Comparison of ENCODE assay signal across 20 cellular contexts in genomic region chr1:3942416-3943122, GRCh38. TPM values are rescaled to one million over a fixed set of nuclear protein-coding genes. Genes with fewer than 3 reads are reported as not detected.
DNase-seq lines count a peak whose midpoint lies in the region; ATAC-seq, FAIRE-seq and TF ChIP-seq lines count a peak whose summit lies in the region.
"Had no signal": no experiment of that assay in that cellular context is flagged by ENCODE, and none has a peak within 500 bp of the region (broad histone marks: within the 10 kb centered on the region; RNA-seq: fewer than 3 reads in every experiment).

No MANE protein-coding gene starts in this region.

- no peak for TF ChIP-seq POLR2A in HepG2 (IDR thresholded peaks at IDR 0.05; ENCODE audit: insufficient read depth in 1 of 2, low read depth in 2 of 2, low read length in 2 of 2)

- H3K27me3 ChIP-seq in HepG2 (ENCODE audit: control insufficient read depth in 1 of 2, insufficient read depth in 2 of 2, low read length in 2 of 2) = peaks cover 12 to 69% of the 10 kb centered on the region in 2 experiments; a peak in 4 of 5 replicates
- H3K27me3 ChIP-seq: body of pancreas had no signal

- TF ChIP-seq CTCF in HepG2 (CRISPR knock-in tag; IDR thresholded peaks at IDR 0.05) = no peak

- H3K36me3 ChIP-seq in HepG2 (replicated peaks in 1 of 2; ENCODE audit: control insufficient read depth in 1 of 2, insufficient read depth in 2 of 2, low read length in 2 of 2) = no peaks in the 10 kb centered on the region
- H3K36me3 ChIP-seq: left ventricle myocardium inferior, sigmoid colon had no signal

- TF ChIP-seq EP300 in HepG2 (IDR thresholded peaks at IDR 0.05; ENCODE audit: low read depth in 2 of 2, low read length in 2 of 2) (peak in 1 of 2 experiments; percentile 69; a peak in 2 of 4 replicates), HepG2 (CRISPR knock-in tag; IDR thresholded peaks at IDR 0.05; ENCODE audit: borderline replicate concordance) (peak; percentile 36; the same call in 1 of the 2 replicates)

- peak; percentile 52 for FAIRE-seq in HepG2 (lab: Jason Lieb, UNC)
- FAIRE-seq: frontal cortex, H54, urothelium cell line had no signal

- POLR2A ChIA-PET in HepG2 (lab: Yijun Ruan, JAX) = interaction anchor here (0.7 to 1.0 kb wide), 2 partner anchors 39 to 325 kb away, joined by 3 to 4 read pairs; no protein-coding TSS in a partner anchor

- ATAC-seq in HepG2 = peak; percentile 81
- ATAC-seq: body of pancreas; CD8-positive, alpha-beta T cell had no signal

- in situ Hi-C loops in HepG2 (cut with HindIII; ENCODE audit: extremely low pct_ligation_motif_present, low pct_unique_long_range_greater_than_20kb) = no loop called here

- peaks cover 29% of the 10 kb centered on the region for H3K4me1 ChIP-seq in HepG2 (ENCODE audit: insufficient read depth, low read length)
- H3K4me1 ChIP-seq: body of pancreas, left ventricle myocardium inferior, sigmoid colon had no signal

- H3K79me2 ChIP-seq in HepG2 (ENCODE audit: insufficient read depth, low read length) = no peaks in the 10 kb centered on the region

- 26% methylated on average over 14 of the region's 17 CpGs for WGBS in HepG2 (ENCODE audit: low lambda C conversion rate)

- no peak overlapping the region for H3K9ac ChIP-seq in HepG2 (ENCODE audit: insufficient read depth, low read depth, low read length)

- H3K4me3 ChIP-seq in HepG2 (replicated peaks in 1 of 3; ENCODE audit: insufficient read depth in 1 of 3, low read depth in 2 of 3, low read length in 3 of 3) = peak overlapping the region in 1 of 3 experiments; percentile 38; a peak in 1 of 6 replicates
- H3K4me3 ChIP-seq: body of pancreas, left ventricle myocardium inferior, sigmoid colon had no signal

- H3K27ac ChIP-seq in HepG2 (ENCODE audit: extremely low read length, insufficient read depth, low read length) (peak overlapping the region; percentile 14), substantia nigra (ENCODE audit: low read depth, low read length, poor library complexity, severe bottlenecking) (no peak overlapping the region)
- H3K27ac ChIP-seq: body of pancreas, left ventricle myocardium inferior, sigmoid colon had no signal

- peak; percentile 89 for DNase-seq in DMS79 (lab: John Stamatoyannopoulos, UW)
- peak; percentile 48 to 56 for DNase-seq in NCI-H187 (lab: John Stamatoyannopoulos, UW)
- peak; percentile 91 for DNase-seq in SHP77 (lab: John Stamatoyannopoulos, UW)
- DNase-seq in HepG2 (ENCODE audit: low spot score) = peak; percentile 78
- DNase-seq in activated CD4-positive, alpha-beta T cell treated with anti-CD3 and anti-CD28 coated beads for 4 hours = no peak
- DNase-seq in substantia nigra (lab: John Stamatoyannopoulos, UW) = no peak
- DNase-seq in NCI-H2029 treated with DMSO at 0.1 percent for 48 hours (lab: John Stamatoyannopoulos, UW) = no peak
- DNase-seq in cerebellar cortex (ENCODE audit: low spot score) = no peak
- DNase-seq: activated CD4-positive, alpha-beta memory T cell treated with anti-CD3 and anti-CD28 coated beads for 36 hours; activated naive CD8-positive, alpha-beta T cell treated with anti-CD3 and anti-CD28 coated beads for 36 hours; activated T-cell treated with anti-CD3 and anti-CD28 coated beads, Interleukin-2, amount 50 U/mL, for 24 hours; CD8-positive, alpha-beta T cell; dermis blood vessel endothelial cell; left ventricle myocardium inferior; NCI-H2227 treated with DMSO at 0.1 percent for 48 hours; sigmoid colon had no signal

- H2AFZ ChIP-seq in HepG2 (ENCODE audit: low read length) = no peak overlapping the region

- H4K20me1 ChIP-seq in HepG2 (ENCODE audit: insufficient read depth, low read length) = peaks cover 2% of the 10 kb centered on the region; the same call in 1 of the 2 replicates

- CTCF ChIA-PET in HepG2 (lab: Yijun Ruan, JAX; ENCODE audit: low intra/inter-chr PET ratio, low total read pairs) = no interaction called here

- H3K4me2 ChIP-seq in HepG2 (ENCODE audit: low read depth, low read length) = peak overlapping the region; percentile 51

- intact Hi-C loops in HepG2 (cut with micrococcal nuclease; ENCODE audit: unreplicated experiment) = no loop called here

- H3K9me3 ChIP-seq in HepG2 (ENCODE audit: low read length) = no peaks in the 10 kb centered on the region
- H3K9me3 ChIP-seq: body of pancreas had no signal

- TF ChIP-seq RAD21 in HepG2 (CRISPR knock-in tag; IDR thresholded peaks at IDR 0.05) = no peak

- no TSS peak for BruUV-seq in HepG2 (replicated peaks; lab: Mats Ljungman, UMichigan)

TF ChIP-seq in HepG2, 621 proteins besides CTCF, POLR2A, EP300 and RAD21 (continues in another document):
- TF ChIP-seq CCDC6 (CRISPR knock-in tag; IDR thresholded peaks at IDR 0.05) (no peak), ZNF552 (CRISPR knock-in tag; IDR thresholded peaks at IDR 0.05; ENCODE audit: borderline replicate concordance) (no peak), ZNF281 (CRISPR knock-in tag; IDR thresholded peaks at IDR 0.05; ENCODE audit: borderline replicate concordance) (no peak), JUND (CRISPR knock-in tag; IDR thresholded peaks at IDR 0.05) (no peak), FOXO1 (CRISPR knock-in tag; IDR thresholded peaks at IDR 0.05) (peak; percentile 24; the same call in 1 of the 2 replicates), ZBTB8A (CRISPR knock-in tag; IDR thresholded peaks at IDR 0.05; ENCODE audit: borderline replicate concordance, low read depth) (no peak), SALL2 (CRISPR knock-in tag; IDR thresholded peaks at IDR 0.05) (no peak), SRSF9 (IDR thresholded peaks at IDR 0.05; ENCODE audit: borderline replicate concordance, insufficient read depth, low read depth, low read length, poor library complexity, severe bottlenecking) (no peak), PHF8 (CRISPR knock-in tag; IDR thresholded peaks at IDR 0.05) (no peak), SNRNP70 (IDR thresholded peaks at IDR 0.05; ENCODE audit: low read depth, low read length) (no peak), ZNF253 (CRISPR knock-in tag; IDR thresholded peaks at IDR 0.05; ENCODE audit: borderline replicate concordance) (no peak), HMGXB4 (CRISPR knock-in tag; IDR thresholded peaks at IDR 0.05; ENCODE audit: borderline replicate concordance in 1 of 2, low read depth in 1 of 2) (no peak), PCBP2 (optimal IDR thresholded peaks at IDR 0.05; ENCODE audit: low read depth, low read length, poor library complexity, severe bottlenecking) (no peak)

RNA-seq across cellular contexts. Expression of gene C1orf174, which starts 42.5 kb away (rescaled TPM):
- 31.4 and 43.4 TPM in 2 replicates for total RNA-seq in HepG2 (2016; rRNA removed; fragmentation: Illumina TruSeq; extraction: Trizol)
- 9.1 and 10.6 TPM in 2 replicates for total RNA-seq in HepG2 (2016; cell fraction: cytosol; rRNA removed; fragmentation: Illumina TruSeq; extraction: Trizol; ENCODE audit: low read depth)
- total RNA-seq in HepG2 (2016; cell fraction: insoluble cytoplasmic fraction; rRNA removed; fragmentation: Illumina TruSeq; extraction: Trizol) = 30.8 and 45.5 TPM in 2 replicates
- total RNA-seq in HepG2 (2016; cell fraction: membrane; rRNA removed; fragmentation: Illumina TruSeq; extraction: Trizol) = 23.1 and 25.3 TPM in 2 replicates
- 12.4 and 14.4 TPM in 2 replicates for total RNA-seq in HepG2 (2016; cell fraction: nucleus; rRNA removed; fragmentation: Illumina TruSeq; extraction: Trizol)
- 18.7 and 21.6 TPM in 2 replicates for polyA plus RNA-seq in HepG2 (2011; rRNA removed)
- polyA plus RNA-seq in HepG2 (2011; cell fraction: cytosol; rRNA removed) = 19.8 and 22.2 TPM in 2 replicates
- 12.8 and 14.0 TPM in 2 replicates for polyA plus RNA-seq in HepG2 (2011; cell fraction: nucleus; rRNA removed)
- polyA plus RNA-seq in HepG2 (2012) = 13.3 and 16.8 TPM in 2 replicates
- polyA plus RNA-seq in HepG2 (2016; cell fraction: cytosol; fragmentation: Illumina TruSeq; extraction: Trizol; ENCODE audit: low read depth) = 4.2 and 5.1 TPM in 2 replicates
- 37.9 and 38.1 TPM in 2 replicates for polyA plus RNA-seq in HepG2 (2016; cell fraction: insoluble cytoplasmic fraction; fragmentation: Illumina TruSeq; extraction: Trizol; ENCODE audit: low read depth)
- 11.1 and 13.7 TPM in 2 replicates for polyA plus RNA-seq in HepG2 (2016; cell fraction: membrane; fragmentation: Illumina TruSeq; extraction: Trizol; ENCODE audit: low read depth)
- 24.6 and 27.6 TPM in 2 replicates for polyA plus RNA-seq in HepG2 (2016; cell fraction: nucleus; fragmentation: Illumina TruSeq; extraction: Trizol; ENCODE audit: insufficient read depth, low read depth)
- 23.0 and 28.7 TPM in 2 replicates for polyA minus RNA-seq in HepG2 (2011; rRNA and poly(A)+ RNA removed; ENCODE audit: low replicate concordance)
- 11.2 and 12.0 TPM in 2 replicates for polyA minus RNA-seq in HepG2 (2011; cell fraction: cytosol; rRNA and poly(A)+ RNA removed)
- polyA minus RNA-seq in HepG2 (2011; cell fraction: nucleus; rRNA and poly(A)+ RNA removed) = 6.7 and 8.5 TPM in 2 replicates

Comparison
In these comparisons a context has a peak if more than half of its experiments do, and no peak if none do; other contexts are left out.
1. DNase-seq: peak in DMS79 (single experiment), NCI-H187 (2 of 2), SHP77 (2 of 2) and HepG2 (single experiment); none in activated CD4-positive, alpha-beta T cell treated with anti-CD3 and anti-CD28 coated beads for 4 hours (0 of 2), substantia nigra (0 of 49), NCI-H2029 treated with DMSO at 0.1 percent for 48 hours (single experiment) and cerebellar cortex (single experiment).